In the genomic region with DNA sequence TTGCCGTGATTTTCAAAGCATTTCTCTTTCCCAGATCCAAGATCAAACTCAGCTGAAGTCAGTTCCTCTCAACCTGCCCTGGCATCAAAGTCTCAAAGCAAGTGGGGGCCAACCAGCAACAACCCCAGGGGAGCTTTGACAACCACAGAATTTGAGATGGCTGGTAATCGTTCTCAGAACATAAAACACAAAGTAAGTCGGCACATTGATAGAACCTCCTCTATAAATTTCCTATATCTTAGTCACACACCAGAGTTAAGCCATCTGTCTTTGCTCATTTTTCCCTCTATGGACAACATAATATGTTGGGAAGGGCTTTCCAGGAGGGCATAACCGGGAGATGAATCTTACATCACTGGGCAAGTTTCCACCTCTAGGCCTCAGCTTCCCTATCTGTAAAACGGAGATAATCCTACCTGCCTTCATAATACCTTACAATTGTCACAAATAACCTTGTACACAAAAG, we compare ENCODE assay signal across 1 cellular context.
TF ChIP-seq lines count a peak whose summit lies in the region.

No MANE protein-coding gene starts in this region.

TF ChIP-seq in HCT116, 20 proteins besides CTCF, POLR2A, EP300 and RAD21:
- TF ChIP-seq, protein P1, sequence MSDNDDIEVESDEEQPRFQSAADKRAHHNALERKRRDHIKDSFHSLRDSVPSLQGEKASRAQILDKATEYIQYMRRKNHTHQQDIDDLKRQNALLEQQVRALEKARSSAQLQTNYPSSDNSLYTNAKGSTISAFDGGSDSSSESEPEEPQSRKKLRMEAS (IDR thresholded peaks at IDR 0.05), result no peak
- TF ChIP-seq YY1 (IDR thresholded peaks at IDR 0.05; ENCODE audit: extremely low read depth, insufficient replicate concordance, low read depth, low read length) (no peak), SP1 (IDR thresholded peaks at IDR 0.05; ENCODE audit: low read depth) (no peak), CBX3 (IDR thresholded peaks at IDR 0.05; ENCODE audit: low read depth) (no peak), EZH2 (IDR thresholded peaks at IDR 0.05) (no peak), CEBPB (IDR thresholded peaks at IDR 0.05; ENCODE audit: low read depth) (no peak), POLR2AphosphoS5 (IDR thresholded peaks at IDR 0.05; ENCODE audit: low read depth, low read length) (no peak), ZFX (IDR thresholded peaks at IDR 0.05) (no peak), EGR1 (IDR thresholded peaks at IDR 0.05; ENCODE audit: low read depth) (no peak), EZH2phosphoT487 (IDR thresholded peaks at IDR 0.05; ENCODE audit: borderline replicate concordance) (no peak), FOSL1 (IDR thresholded peaks at IDR 0.05; ENCODE audit: low read depth) (no peak), SIN3A (IDR thresholded peaks at IDR 0.05; ENCODE audit: low read depth) (no peak), SRF (IDR thresholded peaks at IDR 0.05; ENCODE audit: low read depth) (no peak), ELF1 (IDR thresholded peaks at IDR 0.05; ENCODE audit: borderline replicate concordance, low read depth) (no peak)
- TF ChIP-seq, protein P2, sequence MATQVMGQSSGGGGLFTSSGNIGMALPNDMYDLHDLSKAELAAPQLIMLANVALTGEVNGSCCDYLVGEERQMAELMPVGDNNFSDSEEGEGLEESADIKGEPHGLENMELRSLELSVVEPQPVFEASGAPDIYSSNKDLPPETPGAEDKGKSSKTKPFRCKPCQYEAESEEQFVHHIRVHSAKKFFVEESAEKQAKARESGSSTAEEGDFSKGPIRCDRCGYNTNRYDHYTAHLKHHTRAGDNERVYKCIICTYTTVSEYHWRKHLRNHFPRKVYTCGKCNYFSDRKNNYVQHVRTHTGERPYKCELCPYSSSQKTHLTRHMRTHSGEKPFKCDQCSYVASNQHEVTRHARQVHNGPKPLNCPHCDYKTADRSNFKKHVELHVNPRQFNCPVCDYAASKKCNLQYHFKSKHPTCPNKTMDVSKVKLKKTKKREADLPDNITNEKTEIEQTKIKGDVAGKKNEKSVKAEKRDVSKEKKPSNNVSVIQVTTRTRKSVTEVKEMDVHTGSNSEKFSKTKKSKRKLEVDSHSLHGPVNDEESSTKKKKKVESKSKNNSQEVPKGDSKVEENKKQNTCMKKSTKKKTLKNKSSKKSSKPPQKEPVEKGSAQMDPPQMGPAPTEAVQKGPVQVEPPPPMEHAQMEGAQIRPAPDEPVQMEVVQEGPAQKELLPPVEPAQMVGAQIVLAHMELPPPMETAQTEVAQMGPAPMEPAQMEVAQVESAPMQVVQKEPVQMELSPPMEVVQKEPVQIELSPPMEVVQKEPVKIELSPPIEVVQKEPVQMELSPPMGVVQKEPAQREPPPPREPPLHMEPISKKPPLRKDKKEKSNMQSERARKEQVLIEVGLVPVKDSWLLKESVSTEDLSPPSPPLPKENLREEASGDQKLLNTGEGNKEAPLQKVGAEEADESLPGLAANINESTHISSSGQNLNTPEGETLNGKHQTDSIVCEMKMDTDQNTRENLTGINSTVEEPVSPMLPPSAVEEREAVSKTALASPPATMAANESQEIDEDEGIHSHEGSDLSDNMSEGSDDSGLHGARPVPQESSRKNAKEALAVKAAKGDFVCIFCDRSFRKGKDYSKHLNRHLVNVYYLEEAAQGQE (IDR thresholded peaks at IDR 0.05; ENCODE audit: low read depth), result no peak
- TF ChIP-seq, protein P3, sequence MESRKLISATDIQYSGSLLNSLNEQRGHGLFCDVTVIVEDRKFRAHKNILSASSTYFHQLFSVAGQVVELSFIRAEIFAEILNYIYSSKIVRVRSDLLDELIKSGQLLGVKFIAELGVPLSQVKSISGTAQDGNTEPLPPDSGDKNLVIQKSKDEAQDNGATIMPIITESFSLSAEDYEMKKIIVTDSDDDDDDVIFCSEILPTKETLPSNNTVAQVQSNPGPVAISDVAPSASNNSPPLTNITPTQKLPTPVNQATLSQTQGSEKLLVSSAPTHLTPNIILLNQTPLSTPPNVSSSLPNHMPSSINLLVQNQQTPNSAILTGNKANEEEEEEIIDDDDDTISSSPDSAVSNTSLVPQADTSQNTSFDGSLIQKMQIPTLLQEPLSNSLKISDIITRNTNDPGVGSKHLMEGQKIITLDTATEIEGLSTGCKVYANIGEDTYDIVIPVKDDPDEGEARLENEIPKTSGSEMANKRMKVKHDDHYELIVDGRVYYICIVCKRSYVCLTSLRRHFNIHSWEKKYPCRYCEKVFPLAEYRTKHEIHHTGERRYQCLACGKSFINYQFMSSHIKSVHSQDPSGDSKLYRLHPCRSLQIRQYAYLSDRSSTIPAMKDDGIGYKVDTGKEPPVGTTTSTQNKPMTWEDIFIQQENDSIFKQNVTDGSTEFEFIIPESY (IDR thresholded peaks at IDR 0.05; ENCODE audit: extremely low read depth, insufficient replicate concordance, low read length), result no peak
- TF ChIP-seq, protein P4, sequence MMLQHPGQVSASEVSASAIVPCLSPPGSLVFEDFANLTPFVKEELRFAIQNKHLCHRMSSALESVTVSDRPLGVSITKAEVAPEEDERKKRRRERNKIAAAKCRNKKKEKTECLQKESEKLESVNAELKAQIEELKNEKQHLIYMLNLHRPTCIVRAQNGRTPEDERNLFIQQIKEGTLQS (IDR thresholded peaks at IDR 0.05), result no peak
